Comparison of ENCODE assay signal across 17 cellular contexts in genomic region chr2:66578853-66579158, GRCh38.
DNase-seq lines count a peak whose midpoint lies in the region; ATAC-seq and TF ChIP-seq lines count a peak whose summit lies in the region.
"Had no signal": no experiment of that assay in that cellular context is flagged by ENCODE, and none has a peak within 500 bp of the region (broad histone marks: within the 10 kb centered on the region; RNA-seq: fewer than 3 reads in every experiment).

No MANE protein-coding gene starts in this region.

- H3F3A ChIP-seq in GM23338 (replicated peaks; ENCODE audit: low read depth), result peaks cover 5% of the 10 kb centered on the region; the same call in 1 of the 2 replicates

- peaks cover 30% of the 10 kb centered on the region for H3K4me1 Mint-ChIP-seq in GM23338
- peaks cover 8% of the 10 kb centered on the region for H3K4me1 Mint-ChIP-seq in activated T-cell treated with anti-CD3 and anti-CD28 coated beads, Interleukin-2, amount 50 U/mL, for 4 hours (ENCODE audit: low read depth)

- no peaks in the 10 kb centered on the region for H3K79me2 ChIP-seq in GM23338 (replicated peaks; ENCODE audit: insufficient read depth)

- H3K9me3 Mint-ChIP-seq in GM23338, result peaks cover 4% of the 10 kb centered on the region; the same call in 2 of the 3 replicates
- no peaks in the 10 kb centered on the region for H3K9me3 Mint-ChIP-seq in activated T-cell treated with anti-CD3 and anti-CD28 coated beads, Interleukin-2, amount 50 U/mL, for 4 hours
- H3K9me3 Mint-ChIP-seq: WTC11 had no signal

- peaks cover 7% of the 10 kb centered on the region; the same call in 1 of the 2 replicates for H4K20me1 ChIP-seq in GM23338 (replicated peaks; ENCODE audit: insufficient read depth)

- H3K9ac ChIP-seq in iPS-20b (ENCODE audit: low read depth, low read length) (no peak overlapping the region), rectal smooth muscle tissue (ENCODE audit: low read length) (peak overlapping the region; percentile 3)

- H3K4me3 ChIP-seq in GM23338 (peak overlapping the region; percentile 61), iPS-20b (ENCODE audit: low read length) (0 out of 2 replicates have a peak overlapping the region, but pooled peaks have one; percentile 75), rectal smooth muscle tissue (ENCODE audit: low read length) (peak overlapping the region; percentile 71)
- H3K4me3 ChIP-seq: gastrocnemius medialis, thyroid gland had no signal

- peaks cover 45% of the 10 kb centered on the region for H3K4me1 ChIP-seq in GM23338 (ENCODE audit: insufficient read depth)
- peaks cover 25% of the 10 kb centered on the region for H3K4me1 ChIP-seq in iPS-20b (ENCODE audit: insufficient read depth, low read length)
- peaks cover 11% of the 10 kb centered on the region for H3K4me1 ChIP-seq in rectal smooth muscle tissue (ENCODE audit: control insufficient read depth, insufficient read depth, low read length)

- H3K4me2 ChIP-seq in GM23338, result peak overlapping the region; percentile 86

- peak overlapping the region; percentile 74 for H3K4me3 Mint-ChIP-seq in GM23338
- H3K4me3 Mint-ChIP-seq in activated T-cell treated with anti-CD3 and anti-CD28 coated beads, Interleukin-2, amount 50 U/mL, for 4 hours, result no peak overlapping the region

- H3K27me3 ChIP-seq in GM23338 (ENCODE audit: insufficient read depth), result peaks cover 88% of the 10 kb centered on the region
- H3K27me3 ChIP-seq in iPS-20b (ENCODE audit: insufficient read depth, low read length), result peaks cover 89% of the 10 kb centered on the region
- peaks cover 20% of the 10 kb centered on the region for H3K27me3 ChIP-seq in rectal smooth muscle tissue (ENCODE audit: control insufficient read depth, insufficient read depth, low read length)

- DNase-seq in GM23338 (ENCODE audit: low spot score) (no peak), cerebellar cortex (ENCODE audit: low spot score) (peak; percentile 31), NCI-H2171 treated with DMSO at 0.1 percent for 48 hours (lab: John Stamatoyannopoulos, UW) (no peak)
- no peak for DNase-seq in activated T-cell treated with anti-CD3 and anti-CD28 coated beads, Interleukin-2, amount 50 U/mL, for 4 hours
- DNase-seq: activated gamma-delta T cell treated with Interleukin-2 at 50 U/mL for 16 hours; AML-193; gastrocnemius medialis; islet precursor cell; NCI-H187; NCI-H526 treated with DMSO at 0.1 percent for 48 hours; stimulated activated CD4-positive, alpha-beta T cell treated with anti-CD3 and anti-CD28 coated beads, Interleukin-1b, Interleukin-23, amount 100 ng/mL, for 48 hours; thyroid gland had no signal

- no peaks in the 10 kb centered on the region for H3K9me2 ChIP-seq in GM23338 (ENCODE audit: insufficient read depth)

- no peak overlapping the region for H3K27ac Mint-ChIP-seq in GM23338
- H3K27ac Mint-ChIP-seq: WTC11 had no signal

- peaks cover 14% of the 10 kb centered on the region for H3K27me3 Mint-ChIP-seq in GM23338 (ENCODE audit: insufficient read depth, low read depth, poor library complexity)
- H3K27me3 Mint-ChIP-seq in activated T-cell treated with anti-CD3 and anti-CD28 coated beads, Interleukin-2, amount 50 U/mL, for 4 hours (ENCODE audit: low read depth), result peaks cover 48% of the 10 kb centered on the region

- H3K27ac ChIP-seq in GM23338 (ENCODE audit: low read depth) (no peak overlapping the region), iPS-20b (ENCODE audit: low read length) (no peak overlapping the region), rectal smooth muscle tissue (ENCODE audit: low read depth, low read length) (peak overlapping the region; percentile 99)
- H3K27ac ChIP-seq: gastrocnemius medialis had no signal

- no peak for TF ChIP-seq CTCF in GM23338 (conservative IDR thresholded peaks at IDR 0.05; ENCODE audit: low read depth in 2 of 2)

- H3K36me3 ChIP-seq in GM23338 (ENCODE audit: insufficient read depth), result no peaks in the 10 kb centered on the region
- no peaks in the 10 kb centered on the region for H3K36me3 ChIP-seq in iPS-20b (ENCODE audit: insufficient read depth, low read depth, low read length)
- no peaks in the 10 kb centered on the region for H3K36me3 ChIP-seq in rectal smooth muscle tissue (ENCODE audit: control insufficient read depth, insufficient read depth, low read length)
- H3K36me3 ChIP-seq: gastrocnemius medialis, thyroid gland had no signal

- H3K36me3 Mint-ChIP-seq in GM23338 (ENCODE audit: low read depth), result no peaks in the 10 kb centered on the region
- no peaks in the 10 kb centered on the region for H3K36me3 Mint-ChIP-seq in activated T-cell treated with anti-CD3 and anti-CD28 coated beads, Interleukin-2, amount 50 U/mL, for 4 hours (ENCODE audit: insufficient read depth)
- H3K36me3 Mint-ChIP-seq: WTC11 had no signal

- no peak overlapping the region for H2AFZ ChIP-seq in GM23338

- ATAC-seq in GM23338 (no peak), GM19395 (IDR thresholded peaks at IDR 0.05; ENCODE audit: unreplicated experiment) (no peak), GM18907 (IDR thresholded peaks at IDR 0.05; ENCODE audit: unreplicated experiment) (no peak)
- no peak for ATAC-seq in activated T-cell treated with anti-CD3 and anti-CD28 coated beads, Interleukin-2, amount 50 U/mL, for 4 hours
- ATAC-seq: gastrocnemius medialis, WTC11 had no signal

- no peaks in the 10 kb centered on the region; the same call in 1 of the 2 replicates for H3K9me3 ChIP-seq in iPS-20b (ENCODE audit: insufficient read depth, low read depth, low read length)
- H3K9me3 ChIP-seq: gastrocnemius medialis, thyroid gland had no signal

TF ChIP-seq in GM23338, 12 proteins besides CTCF, POLR2A, EP300 and RAD21:
- peak; percentile 75 for TF ChIP-seq EZH2 (IDR thresholded peaks at IDR 0.05; ENCODE audit: low read depth, unreplicated experiment)
- no peak for TF ChIP-seq REST (IDR thresholded peaks at IDR 0.05; ENCODE audit: unreplicated experiment)
- TF ChIP-seq CREB1 (CRISPR knock-in tag; IDR thresholded peaks at IDR 0.05; ENCODE audit: low read depth), result no peak
- TF ChIP-seq JUNB (IDR thresholded peaks at IDR 0.05; ENCODE audit: unreplicated experiment), result no peak
